26 cellular contexts compared by ENCODE assay signal in the genomic region with DNA sequence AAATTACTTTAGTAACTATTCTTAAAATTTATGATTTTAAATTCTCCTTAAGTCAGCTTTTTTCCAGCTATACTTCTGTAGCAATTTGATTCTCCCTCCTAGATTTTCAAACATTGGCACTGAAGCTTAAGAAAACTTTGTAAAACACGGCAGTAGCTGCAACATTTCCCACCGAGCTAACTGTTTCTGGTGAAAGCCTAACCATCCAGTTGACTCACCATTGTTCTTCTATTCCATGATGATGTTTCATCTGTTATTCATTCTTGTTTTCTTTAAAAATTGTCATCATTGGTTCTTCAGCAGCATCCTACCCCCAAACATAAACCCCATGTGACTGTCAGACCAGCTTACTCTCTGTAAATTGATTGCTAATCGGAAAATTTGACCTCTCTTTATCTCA.
"Had no signal": no experiment of that assay in that cellular context is flagged by ENCODE, and none has a peak within 500 bp of the region (broad histone marks: within the 10 kb centered on the region; RNA-seq: fewer than 3 reads in every experiment).

No MANE protein-coding gene starts in this region.

- DNase-seq: activated CD4-positive, alpha-beta T cell treated with anti-CD3 and anti-CD28 coated beads for 36 hours; activated CD4-positive, alpha-beta T cell treated with anti-CD3 and anti-CD28 coated beads, Interleukin-2, amount 10 ng/mL, durations not matched to agents 7 days and 5 days; activated CD4-positive, alpha-beta T cell treated with anti-CD3 and anti-CD28 coated beads, Interleukin-2, amount 50 U/mL, for 48 hours; activated CD8-positive, alpha-beta memory T cell treated with anti-CD3 and anti-CD28 coated beads, Interleukin-2, amount 50 U/mL, for 4 hours; activated CD8-positive, alpha-beta T cell treated with anti-CD3 and anti-CD28 coated beads, Interleukin-2, amount 10 ng/mL, durations not matched to agents 7 days and 5 days; activated gamma-delta T cell treated with Interleukin-2 at 50 U/mL for 16 hours; activated naive CD4-positive, alpha-beta T cell treated with anti-CD3 and anti-CD28 coated beads for 36 hours; activated T-cell treated with anti-CD3 and anti-CD28 coated beads for 4 hours; activated T-cell treated with anti-CD3 and anti-CD28 coated beads, Interleukin-2, amount 50 U/mL, for 4 hours; adrenal gland; body of pancreas; caudate nucleus; cerebellar nuclear complex; NCI-H1105; NCI-H1417 treated with DMSO at 0.1 percent for 48 hours; NCI-H1930; NCI-H2081 treated with DMSO at 0.1 percent for 48 hours; NCI-H345; NCI-H524 treated with DMSO at 0.1 percent for 48 hours; RPMI8226; SHP77 treated with DMSO at 0.1 percent for 48 hours; SK-N-SH had no signal

- ATAC-seq: activated CD4-positive, alpha-beta T cell treated with anti-CD3 and anti-CD28 coated beads for 36 hours; activated CD4-positive, CD25-positive, alpha-beta regulatory T cell treated with anti-CD3 and anti-CD28 coated beads, Interleukin-2, amount 50 U/mL, for 24 hours; activated CD8-positive, alpha-beta T cell treated with anti-CD3 and anti-CD28 coated beads, Interleukin-2, amount 10 ng/mL, durations not matched to agents 7 days and 5 days; activated naive CD4-positive, alpha-beta T cell treated with anti-CD3 and anti-CD28 coated beads, Interleukin-2, amount 50 U/mL, for 72 hours; activated T-cell treated with anti-CD3 and anti-CD28 coated beads, Interleukin-2, amount 50 U/mL, for 4 hours; body of pancreas; Panc1; WTC11 had no signal
